Comparison of ENCODE assay signal across 26 cellular contexts in the genomic region with DNA sequence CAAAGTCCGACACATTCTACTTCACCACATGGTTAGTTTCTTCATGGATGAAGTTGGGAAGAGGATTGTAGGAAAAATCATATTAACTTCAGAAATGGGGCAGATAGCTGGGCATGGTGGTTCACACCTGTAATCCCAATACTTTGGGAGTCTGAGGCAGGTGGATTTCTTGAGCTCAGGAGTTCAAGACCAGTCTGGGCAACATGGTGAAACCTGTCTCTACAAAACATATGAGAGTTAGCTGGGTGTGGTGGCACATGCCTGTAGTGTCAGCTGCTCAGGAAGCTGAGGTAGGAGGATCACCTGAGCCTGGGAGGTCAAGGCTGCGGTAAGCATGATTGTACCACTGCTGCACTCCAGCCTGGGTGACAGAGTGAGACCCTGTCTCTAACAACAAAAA.
"Had no signal": no experiment of that assay in that cellular context is flagged by ENCODE, and none has a peak within 500 bp of the region (broad histone marks: within the 10 kb centered on the region; RNA-seq: fewer than 3 reads in every experiment).

No MANE protein-coding gene starts in this region.

- H3K4me1 ChIP-seq: neural progenitor cell, thyroid gland had no signal

- H3K9me3 ChIP-seq: ovary, psoas muscle, right lobe of liver, sigmoid colon, stomach, thoracic aorta, thyroid gland, tibial nerve, upper lobe of left lung, vagina had no signal

- ATAC-seq: psoas muscle; right cardiac atrium; right lobe of liver; stimulated activated effector memory CD8-positive, alpha-beta T cell treated with anti-CD3 and anti-CD28 coated beads, Interleukin-12 subunit alpha, Interleukin-12 subunit beta, amount 100 ng/mL, for 72 hours; stimulated activated naive B cell treated with anti-CD40 and anti-IgM and Interleukin-4, amounts not matched to agents 10 μg/mL and 1 μg/mL and 100 μg/mL, for 72 hours had no signal

- H3K9me3 Mint-ChIP-seq: nephron; neural progenitor cell; stimulated activated effector memory CD8-positive, alpha-beta T cell treated with anti-CD3 and anti-CD28 coated beads, Interleukin-12 subunit alpha, Interleukin-12 subunit beta, amount 100 ng/mL, for 72 hours; stimulated activated naive B cell treated with anti-CD40 and anti-IgM and Interleukin-4, amounts not matched to agents 10 μg/mL and 1 μg/mL and 100 μg/mL, for 72 hours; stimulated activated naive CD8-positive, alpha-beta T cell treated with anti-CD3 and anti-CD28 coated beads, Interleukin-15, Interleukin-2, amounts not matched to agents 100 ng/mL and 50 ng/mL, for 24 hours had no signal

- H3K27ac Mint-ChIP-seq: nephron; neural progenitor cell; progenitor cell of endocrine pancreas; stimulated activated effector memory CD8-positive, alpha-beta T cell treated with anti-CD3 and anti-CD28 coated beads, Interleukin-12 subunit alpha, Interleukin-12 subunit beta, amount 100 ng/mL, for 72 hours; stimulated activated naive B cell treated with anti-CD40 and anti-IgM and Interleukin-4, amounts not matched to agents 10 μg/mL and 1 μg/mL and 100 μg/mL, for 72 hours; stimulated activated naive CD8-positive, alpha-beta T cell treated with anti-CD3 and anti-CD28 coated beads, Interleukin-15, Interleukin-2, amounts not matched to agents 100 ng/mL and 50 ng/mL, for 24 hours had no signal

- H3K27ac ChIP-seq: neural progenitor cell, ovary, parathyroid adenoma, psoas muscle, right lobe of liver, sigmoid colon, stomach, thoracic aorta, thyroid gland, tibial nerve, upper lobe of left lung, vagina had no signal

- H3K36me3 Mint-ChIP-seq: neural progenitor cell; stimulated activated effector memory CD8-positive, alpha-beta T cell treated with anti-CD3 and anti-CD28 coated beads, Interleukin-12 subunit alpha, Interleukin-12 subunit beta, amount 100 ng/mL, for 72 hours; stimulated activated naive B cell treated with anti-CD40 and anti-IgM and Interleukin-4, amounts not matched to agents 10 μg/mL and 1 μg/mL and 100 μg/mL, for 72 hours had no signal

- H3K4me3 Mint-ChIP-seq: nephron; neural progenitor cell; stimulated activated effector memory CD8-positive, alpha-beta T cell treated with anti-CD3 and anti-CD28 coated beads, Interleukin-12 subunit alpha, Interleukin-12 subunit beta, amount 100 ng/mL, for 72 hours; stimulated activated naive B cell treated with anti-CD40 and anti-IgM and Interleukin-4, amounts not matched to agents 10 μg/mL and 1 μg/mL and 100 μg/mL, for 72 hours; stimulated activated naive CD8-positive, alpha-beta T cell treated with anti-CD3 and anti-CD28 coated beads, Interleukin-15, Interleukin-2, amounts not matched to agents 100 ng/mL and 50 ng/mL, for 24 hours had no signal

- H3K36me3 ChIP-seq: neural progenitor cell, ovary, right lobe of liver, sigmoid colon, stomach, thoracic aorta, thyroid gland, tibial nerve, upper lobe of left lung, vagina had no signal

- H3K27me3 Mint-ChIP-seq: progenitor cell of endocrine pancreas had no signal

- H3K4me1 Mint-ChIP-seq: neural progenitor cell had no signal

- DNase-seq: occipital lobe; ovary; posterior cingulate gyrus; psoas muscle; right cardiac atrium; right lobe of liver; sigmoid colon; stimulated activated CD4-positive, alpha-beta T cell treated with anti-CD3 and anti-CD28 coated beads, Interleukin-15, amount 100 ng/mL, for 24 hours; stimulated activated CD4-positive, alpha-beta T cell treated with anti-CD3 and anti-CD28 coated beads, Interleukin-2, amount 100 ng/mL, for 24 hours; stimulated activated CD4-positive, alpha-beta T cell treated with anti-CD3 and anti-CD28 coated beads, Interleukin-2, amount 100 ng/mL, for 48 hours; stimulated activated CD4-positive, alpha-beta T cell treated with anti-CD3 and anti-CD28 coated beads, Interleukin-4, amount 100 ng/mL, for 24 hours; stimulated activated naive B cell treated with anti-CD40 and anti-IgM and Interleukin-4, amounts not matched to agents 10 μg/mL and 1 μg/mL and 100 μg/mL, for 72 hours; stimulated activated naive CD4-positive, alpha-beta T cell treated with Interleukin-2 at 50 U/mL for 16 hours; stomach; thyroid gland; trophoblast cell; upper lobe of left lung had no signal

- H3K4me3 ChIP-seq: neural progenitor cell, ovary, psoas muscle, right lobe of liver, sigmoid colon, stomach, thoracic aorta, thyroid gland, tibial nerve, upper lobe of left lung, vagina had no signal

- H3K27me3 ChIP-seq: neural progenitor cell, ovary, right lobe of liver, sigmoid colon, stomach, thyroid gland, tibial nerve, upper lobe of left lung, vagina had no signal
